ENCODE assay signal across 8 cellular contexts in the genomic region with DNA sequence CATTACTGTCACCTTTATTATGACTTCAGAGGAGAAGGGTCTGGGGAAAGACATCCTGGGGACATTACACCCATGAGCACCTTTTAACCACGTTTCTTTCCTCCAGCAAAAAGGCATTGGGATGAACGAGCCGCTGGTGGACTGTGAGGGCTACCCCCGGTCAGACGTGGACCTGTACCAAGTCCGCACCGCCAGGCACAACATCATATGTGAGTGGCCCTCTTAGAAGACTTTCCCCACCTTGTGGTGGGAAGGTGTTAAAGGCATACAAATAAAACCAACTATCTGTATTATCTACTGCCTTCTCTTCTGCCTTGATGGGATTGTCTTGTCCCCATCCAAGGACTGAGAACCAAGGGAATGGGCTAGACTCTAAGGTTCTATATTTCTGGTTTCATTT. TPM values are rescaled to one million over a fixed set of nuclear protein-coding genes. Genes with fewer than 3 reads are reported as not detected.
DNase-seq lines count a peak whose midpoint lies in the region; ATAC-seq and TF ChIP-seq lines count a peak whose summit lies in the region.

No MANE protein-coding gene starts in this region.

- no peaks in the 10 kb centered on the region for H3K9me3 ChIP-seq in BE2C
- H3K9me3 ChIP-seq in suprapubic skin = no peaks in the 10 kb centered on the region

- no peaks in the 10 kb centered on the region for H3K27me3 Mint-ChIP-seq in activated T-helper 1 cell treated with anti-CD3 and anti-CD28 coated beads, Interleukin-12 subunit alpha, Interleukin-12 subunit beta, Interleukin-2, Interleukin-4 antibody, amounts not matched to agents 30 ng/mL and 10 ng/mL and 1 ng/mL, durations not matched to agents 14 hours and 24 hours and 36 hours (ENCODE audit: insufficient read depth)

- peaks cover 18% of the 10 kb centered on the region for H3K36me3 Mint-ChIP-seq in activated T-helper 1 cell treated with anti-CD3 and anti-CD28 coated beads, Interleukin-12 subunit alpha, Interleukin-12 subunit beta, Interleukin-2, Interleukin-4 antibody, amounts not matched to agents 30 ng/mL and 10 ng/mL and 1 ng/mL, durations not matched to agents 14 hours and 24 hours and 36 hours (ENCODE audit: low read depth)

- no peaks in the 10 kb centered on the region for H3K27me3 ChIP-seq in BE2C
- no peaks in the 10 kb centered on the region for H3K27me3 ChIP-seq in kidney epithelial cell (ENCODE audit: control insufficient read depth, insufficient read depth, low read length)
- H3K27me3 ChIP-seq in suprapubic skin = no peaks in the 10 kb centered on the region

- H3K27ac Mint-ChIP-seq in activated T-helper 1 cell treated with anti-CD3 and anti-CD28 coated beads, Interleukin-12 subunit alpha, Interleukin-12 subunit beta, Interleukin-2, Interleukin-4 antibody, amounts not matched to agents 30 ng/mL and 10 ng/mL and 1 ng/mL, durations not matched to agents 14 hours and 24 hours and 36 hours = peak overlapping the region; percentile 82

- no peak for TF ChIP-seq EP300 in suprapubic skin (IDR thresholded peaks at IDR 0.05)

- 69% methylated on average over 7 of the region's 7 CpGs for WGBS in suprapubic skin

- H3K4me1 Mint-ChIP-seq in activated T-helper 1 cell treated with anti-CD3 and anti-CD28 coated beads, Interleukin-12 subunit alpha, Interleukin-12 subunit beta, Interleukin-2, Interleukin-4 antibody, amounts not matched to agents 30 ng/mL and 10 ng/mL and 1 ng/mL, durations not matched to agents 14 hours and 24 hours and 36 hours (ENCODE audit: low read depth) = peaks cover 27% of the 10 kb centered on the region

- no peak overlapping the region for H3K4me3 Mint-ChIP-seq in activated T-helper 1 cell treated with anti-CD3 and anti-CD28 coated beads, Interleukin-12 subunit alpha, Interleukin-12 subunit beta, Interleukin-2, Interleukin-4 antibody, amounts not matched to agents 30 ng/mL and 10 ng/mL and 1 ng/mL, durations not matched to agents 14 hours and 24 hours and 36 hours

- H3K4me1 ChIP-seq in BE2C (no peaks in the 10 kb centered on the region), suprapubic skin (peaks cover 33% of the 10 kb centered on the region)

- TF ChIP-seq CTCF in BE2C (IDR thresholded peaks at IDR 0.05; ENCODE audit: low read depth, low read length) (peak; percentile 44), GM20000 (IDR thresholded peaks at IDR 0.05; ENCODE audit: extremely low read depth, missing control alignments) (peak; percentile 8), kidney epithelial cell (IDR thresholded peaks at IDR 0.05; ENCODE audit: insufficient read depth, low read length, poor library complexity, severe bottlenecking) (peak; percentile 41), suprapubic skin (IDR thresholded peaks at IDR 0.05) (no peak)

- DNase-seq in BE2C (peak; percentile 37), GM20000 (ENCODE audit: low spot score) (no peak), kidney epithelial cell (ENCODE audit: low read depth) (no peak), SHP77 treated with DMSO at 0.1 percent for 48 hours (lab: John Stamatoyannopoulos, UW) (no peak), suprapubic skin (ENCODE audit: low spot score in 2 of 2) (no peak)
- no peak for DNase-seq in activated T-helper 1 cell treated with anti-CD3 and anti-CD28 coated beads, Interleukin-12 subunit alpha, Interleukin-12 subunit beta, Interleukin-2, Interleukin-4 antibody, amounts not matched to agents 30 ng/mL and 10 ng/mL and 1 ng/mL, durations not matched to agents 14 hours and 24 hours and 36 hours (ENCODE audit: low spot score)
- no peak for DNase-seq in stimulated activated CD8-positive, alpha-beta memory T cell treated with anti-CD3 and anti-CD28 coated beads, Interleukin-4, amount 100 ng/mL, for 48 hours

- H3K9me3 Mint-ChIP-seq in activated T-helper 1 cell treated with anti-CD3 and anti-CD28 coated beads, Interleukin-12 subunit alpha, Interleukin-12 subunit beta, Interleukin-2, Interleukin-4 antibody, amounts not matched to agents 30 ng/mL and 10 ng/mL and 1 ng/mL, durations not matched to agents 14 hours and 24 hours and 36 hours = no peaks in the 10 kb centered on the region

- H3K36me3 ChIP-seq in BE2C (peaks cover 29% of the 10 kb centered on the region), kidney epithelial cell (ENCODE audit: control insufficient read depth, insufficient read depth, low read length) (peaks cover 3% of the 10 kb centered on the region), suprapubic skin (peaks cover 48% of the 10 kb centered on the region)

- H3K4me3 ChIP-seq in BE2C (ENCODE audit: low read depth, low read length) (no peak overlapping the region), kidney epithelial cell (ENCODE audit: low read depth, low read length) (no peak overlapping the region), suprapubic skin (no peak overlapping the region)

- no peak for ATAC-seq in HG03135 (IDR thresholded peaks at IDR 0.05; ENCODE audit: unreplicated experiment)

- intact Hi-C loops in activated T-helper 1 cell treated with anti-CD3 and anti-CD28 coated beads, Interleukin-12 subunit alpha, Interleukin-12 subunit beta, Interleukin-2, Interleukin-4 antibody, amounts not matched to agents 30 ng/mL and 10 ng/mL and 1 ng/mL, durations not matched to agents 14 hours and 24 hours and 36 hours (cut with micrococcal nuclease) = no loop called here

- no peak for TF ChIP-seq POLR2A in suprapubic skin (IDR thresholded peaks at IDR 0.05)

- H3K27ac ChIP-seq in suprapubic skin = no peak overlapping the region

RNA-seq across cellular contexts. Expression of a gene that starts 6.0 kb away (rescaled TPM):
- 147 TPM for polyA plus RNA-seq in BE2C (2012; ENCODE audit: insufficient read depth, insufficient read length, low read depth)
- 63.9 and 67.5 TPM in 2 replicates for total RNA-seq in activated T-helper 1 cell treated with anti-CD3 and anti-CD28 coated beads, Interleukin-12 subunit alpha, Interleukin-12 subunit beta, Interleukin-2, Interleukin-4 antibody, amounts not matched to agents 30 ng/mL and 10 ng/mL and 1 ng/mL, durations not matched to agents 14 hours and 24 hours and 36 hours
- 132 and 151 TPM in 2 replicates for total RNA-seq in kidney epithelial cell
- total RNA-seq in suprapubic skin = 100 to 1,000 TPM in 1 of 4 donors, 10 to 100 TPM in 3; 44.7 to 102 (median 68.4) TPM

RNA-seq across cellular contexts. Expression of a gene that starts 23.8 kb away (rescaled TPM):
- polyA plus RNA-seq in BE2C (2012; ENCODE audit: insufficient read depth, insufficient read length, low read depth) = 0.88 TPM
- total RNA-seq in activated T-helper 1 cell treated with anti-CD3 and anti-CD28 coated beads, Interleukin-12 subunit alpha, Interleukin-12 subunit beta, Interleukin-2, Interleukin-4 antibody, amounts not matched to agents 30 ng/mL and 10 ng/mL and 1 ng/mL, durations not matched to agents 14 hours and 24 hours and 36 hours = 0.65 and 0.76 TPM in 2 replicates
- total RNA-seq in kidney epithelial cell (3.3 and 3.7 TPM in 2 replicates), suprapubic skin (1 to 10 TPM; 2.3 to 4.4 (median 2.6) TPM)

RNA-seq across cellular contexts. Expression of a gene that starts 36.0 kb away (rescaled TPM):
- polyA plus RNA-seq in BE2C (2012; ENCODE audit: insufficient read depth, insufficient read length, low read depth) = not detected
- total RNA-seq in activated T-helper 1 cell treated with anti-CD3 and anti-CD28 coated beads, Interleukin-12 subunit alpha, Interleukin-12 subunit beta, Interleukin-2, Interleukin-4 antibody, amounts not matched to agents 30 ng/mL and 10 ng/mL and 1 ng/mL, durations not matched to agents 14 hours and 24 hours and 36 hours = not detected in 2 replicates
- total RNA-seq in kidney epithelial cell (0.33 TPM in 1 of 2 replicates, not detected in the other), suprapubic skin (1 to 10 TPM in 1 of 4 donors, not detected in 3; 1.4 TPM)

Comparison
In these comparisons a context has a peak if more than half of its experiments do, and no peak if none do; other contexts are left out.
1. CTCF ChIP-seq: peak in BE2C (single experiment), GM20000 (single experiment) and kidney epithelial cell (single experiment); none in suprapubic skin (0 of 2).